In the genomic region with DNA sequence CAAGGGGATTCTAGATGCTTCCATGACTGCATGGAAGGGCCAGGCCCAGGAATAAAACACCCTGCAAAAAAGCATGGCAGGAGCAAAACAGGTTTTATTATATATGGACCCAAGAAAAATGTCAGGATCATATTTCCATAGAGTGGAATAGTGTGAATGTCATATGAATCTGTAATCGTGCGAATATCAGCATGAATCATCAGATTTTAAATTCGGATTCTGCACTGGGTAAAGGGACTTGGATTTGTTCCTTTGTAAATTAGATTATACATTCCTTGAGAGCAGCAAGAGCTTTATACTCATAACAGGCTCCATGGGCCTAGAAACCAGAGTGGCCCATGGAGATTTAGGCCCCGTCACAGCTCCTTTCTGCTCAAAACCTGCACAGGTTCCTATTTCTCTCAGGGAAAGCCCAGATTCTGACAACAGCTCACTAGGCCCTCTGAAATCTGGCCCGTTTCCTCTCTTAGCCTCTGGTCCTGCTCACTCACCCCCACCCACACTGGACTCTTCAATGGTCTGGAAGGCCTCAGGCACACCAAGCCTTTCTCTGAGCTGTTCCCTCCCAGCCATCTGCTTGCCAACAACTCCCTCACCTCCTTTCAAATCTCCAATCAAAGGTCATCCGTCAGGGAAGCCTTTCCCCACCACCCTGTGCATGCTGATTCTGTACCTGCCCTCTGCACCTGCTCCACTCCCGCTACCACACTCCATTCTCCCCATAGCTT, we compare ENCODE assay signal across 13 cellular contexts.
DNase-seq lines count a peak whose midpoint lies in the region; ATAC-seq and TF ChIP-seq lines count a peak whose summit lies in the region.
"Had no signal": no experiment of that assay in that cellular context is flagged by ENCODE, and none has a peak within 500 bp of the region (broad histone marks: within the 10 kb centered on the region; RNA-seq: fewer than 3 reads in every experiment).

No MANE protein-coding gene starts in this region.

- peak overlapping the region; percentile 3 to 94 for H3K4ac ChIP-seq in mesenchymal stem cell (ENCODE audit: low read depth in 1 of 2, low read length in 2 of 2)

- no peaks in the 10 kb centered on the region for H3K36me3 Mint-ChIP-seq in stimulated activated naive CD8-positive, alpha-beta T cell treated with anti-CD3 and anti-CD28 coated beads, Interleukin-15, Interleukin-2, amounts not matched to agents 100 ng/mL and 50 ng/mL, for 24 hours (ENCODE audit: low read depth)
- H3K36me3 Mint-ChIP-seq in brain (no peaks in the 10 kb centered on the region), endodermal cell (ENCODE audit: low read depth) (no peaks in the 10 kb centered on the region)
- H3K36me3 Mint-ChIP-seq: neural progenitor cell had no signal

- peak overlapping the region; percentile 99 for H2AK5ac ChIP-seq in mesenchymal stem cell (ENCODE audit: low read length, severe bottlenecking)

- TF ChIP-seq CTCF in brain (conservative IDR thresholded peaks at IDR 0.05): no peak
- TF ChIP-seq CTCF in body of pancreas (IDR thresholded peaks at IDR 0.05): no peak
- TF ChIP-seq CTCF in endodermal cell (conservative IDR thresholded peaks at IDR 0.05): no peak

- no peak overlapping the region for H3K4me2 ChIP-seq in mesenchymal stem cell (ENCODE audit: low read length, poor library complexity, severe bottlenecking)
- H3K4me2 ChIP-seq: neural progenitor cell had no signal

- H3K4me3 Mint-ChIP-seq in stimulated activated naive CD8-positive, alpha-beta T cell treated with anti-CD3 and anti-CD28 coated beads, Interleukin-15, Interleukin-2, amounts not matched to agents 100 ng/mL and 50 ng/mL, for 24 hours: no peak overlapping the region
- H3K4me3 Mint-ChIP-seq in brain (no peak overlapping the region), endodermal cell (no peak overlapping the region)
- H3K4me3 Mint-ChIP-seq: neural progenitor cell had no signal

- 96% methylated on average over 7 of the region's 7 CpGs for WGBS in mesenchymal stem cell
- 72 to 84% methylated on average over 7 of the region's 7 CpGs for WGBS in body of pancreas, 2 donors
- WGBS in endodermal cell (ENCODE audit: insufficient coverage in 1 of 2, insufficient read length in 1 of 2), 2 experiments: 87 to 91% methylated on average over 6 to 7 of the region's 7 CpGs

- peak overlapping the region; percentile 95 for H3K27ac ChIP-seq in mesenchymal stem cell (ENCODE audit: low read length, poor library complexity, severe bottlenecking)
- H3K27ac ChIP-seq in body of pancreas: no peak overlapping the region
- H3K27ac ChIP-seq in endodermal cell (ENCODE audit: low read depth, low read length): no peak overlapping the region
- H3K27ac ChIP-seq: neural progenitor cell had no signal

- no peak for ATAC-seq in stimulated activated naive CD8-positive, alpha-beta T cell treated with anti-CD3 and anti-CD28 coated beads, Interleukin-15, Interleukin-2, amounts not matched to agents 100 U/mL and 50 U/mL, for 24 hours
- ATAC-seq in body of pancreas (no peak), HG03565 (IDR thresholded peaks at IDR 0.05; ENCODE audit: unreplicated experiment) (no peak)

- H3K27me3 Mint-ChIP-seq in stimulated activated naive CD8-positive, alpha-beta T cell treated with anti-CD3 and anti-CD28 coated beads, Interleukin-15, Interleukin-2, amounts not matched to agents 100 ng/mL and 50 ng/mL, for 24 hours: no peaks in the 10 kb centered on the region
- H3K27me3 Mint-ChIP-seq in brain: peaks cover 5% of the 10 kb centered on the region
- H3K27me3 Mint-ChIP-seq in endodermal cell (ENCODE audit: insufficient read depth): peaks cover 4% of the 10 kb centered on the region

- H3K27me3 ChIP-seq in mesenchymal stem cell (ENCODE audit: control insufficient read depth in 1 of 2, insufficient read depth in 1 of 2, low read length in 2 of 2) (no peaks in the 10 kb centered on the region), body of pancreas (no peaks in the 10 kb centered on the region), endodermal cell (ENCODE audit: control insufficient read depth, insufficient read depth, low read length, poor library complexity, severe bottlenecking) (no peaks in the 10 kb centered on the region)
- H3K27me3 ChIP-seq: neural progenitor cell had no signal

- no peak overlapping the region for H3K23ac ChIP-seq in mesenchymal stem cell (ENCODE audit: low read length in 2 of 2)

- H2AFZ ChIP-seq in mesenchymal stem cell (ENCODE audit: low read depth, low read length): no peak overlapping the region
- H2AFZ ChIP-seq: neural progenitor cell had no signal

- peaks cover 21% of the 10 kb centered on the region for H3K9me3 ChIP-seq in mesenchymal stem cell (ENCODE audit: control insufficient read depth, low read length)
- H3K9me3 ChIP-seq in body of pancreas: peaks cover 0 to 8% (median 0%) of the 10 kb centered on the region in 3 donors
- H3K9me3 ChIP-seq in endodermal cell (ENCODE audit: control insufficient read depth, low read length): peaks cover 13% of the 10 kb centered on the region

- DNase-seq in stimulated activated naive CD8-positive, alpha-beta T cell treated with anti-CD3 and anti-CD28 coated beads, Interleukin-15, Interleukin-2, amounts not matched to agents 100 U/mL and 50 U/mL, for 24 hours: no peak
- DNase-seq in mesenchymal stem cell (no peak), body of pancreas (no peak), endodermal cell (no peak), DMS153 (lab: John Stamatoyannopoulos, UW) (no peak)
- DNase-seq: GDM1, KG1, NCI-H1694, NCI-H774 had no signal

- H3K36me3 ChIP-seq in mesenchymal stem cell (ENCODE audit: control insufficient read depth in 1 of 2, insufficient read depth in 2 of 2, low read depth in 1 of 2, low read length in 2 of 2): peaks cover 4 to 50% of the 10 kb centered on the region in 2 experiments
- no peaks in the 10 kb centered on the region for H3K36me3 ChIP-seq in body of pancreas (replicated peaks in 1 of 2; ENCODE audit: insufficient read depth in 1 of 2, low read depth in 2 of 2)
- no peaks in the 10 kb centered on the region for H3K36me3 ChIP-seq in endodermal cell (ENCODE audit: control insufficient read depth, insufficient read depth, low read length)
- H3K36me3 ChIP-seq: neural progenitor cell had no signal

- H3K27ac Mint-ChIP-seq in stimulated activated naive CD8-positive, alpha-beta T cell treated with anti-CD3 and anti-CD28 coated beads, Interleukin-15, Interleukin-2, amounts not matched to agents 100 ng/mL and 50 ng/mL, for 24 hours: peak overlapping the region; percentile 23
- peak overlapping the region in 4 of 5 experiments; percentile 29 to 74 (median 60) for H3K27ac Mint-ChIP-seq in brain
- no peak overlapping the region for H3K27ac Mint-ChIP-seq in endodermal cell

- intact Hi-C loops in body of pancreas (cut with DNase I): no loop called here

- H3K4me1 ChIP-seq in mesenchymal stem cell (ENCODE audit: control insufficient read depth, insufficient read depth, low read depth, low read length) (peaks cover 25% of the 10 kb centered on the region), body of pancreas (no peaks in the 10 kb centered on the region), endodermal cell (ENCODE audit: control insufficient read depth, insufficient read depth, low read length) (no peaks in the 10 kb centered on the region)
- H3K4me1 ChIP-seq: neural progenitor cell had no signal

- H2BK120ac ChIP-seq in mesenchymal stem cell (ENCODE audit: low read depth, low read length): no peak overlapping the region

- peak overlapping the region; percentile 19 for H4K91ac ChIP-seq in mesenchymal stem cell (ENCODE audit: low read length)

- H3K4me3 ChIP-seq in mesenchymal stem cell (ENCODE audit: insufficient read depth in 1 of 2, low read depth in 1 of 2, low read length in 2 of 2) (no peak overlapping the region), body of pancreas (no peak overlapping the region), endodermal cell (ENCODE audit: low read length) (no peak overlapping the region)
- H3K4me3 ChIP-seq: neural progenitor cell had no signal

- H3K14ac ChIP-seq in mesenchymal stem cell (ENCODE audit: low read length in 2 of 2): no peak overlapping the region

- H2BK5ac ChIP-seq in mesenchymal stem cell (ENCODE audit: low read depth, low read length, poor library complexity, severe bottlenecking): peak overlapping the region; percentile 1

- no peaks in the 10 kb centered on the region for H3K9me3 Mint-ChIP-seq in stimulated activated naive CD8-positive, alpha-beta T cell treated with anti-CD3 and anti-CD28 coated beads, Interleukin-15, Interleukin-2, amounts not matched to agents 100 ng/mL and 50 ng/mL, for 24 hours
- H3K9me3 Mint-ChIP-seq in brain (peaks cover 4 to 18% (median 8%) of the 10 kb centered on the region in 5 experiments), endodermal cell (peaks cover 12% of the 10 kb centered on the region)

- TF ChIP-seq POLR2A in body of pancreas (IDR thresholded peaks at IDR 0.05): no peak

- H4K8ac ChIP-seq in mesenchymal stem cell (ENCODE audit: low read length): peak overlapping the region; percentile 46

- peak overlapping the region; percentile 69 to 93 for H2BK12ac ChIP-seq in mesenchymal stem cell (ENCODE audit: low read length in 2 of 2)

- H3K9ac ChIP-seq in mesenchymal stem cell (ENCODE audit: low read length): peak overlapping the region; percentile 83
- H3K9ac ChIP-seq in endodermal cell (ENCODE audit: extremely low read depth, low read length, poor library complexity, severe bottlenecking): no peak overlapping the region
- H3K9ac ChIP-seq: neural progenitor cell had no signal

- peak overlapping the region; percentile 86 for H2BK15ac ChIP-seq in mesenchymal stem cell (ENCODE audit: low read depth, poor library complexity, severe bottlenecking)

- H3K4me1 Mint-ChIP-seq in stimulated activated naive CD8-positive, alpha-beta T cell treated with anti-CD3 and anti-CD28 coated beads, Interleukin-15, Interleukin-2, amounts not matched to agents 100 ng/mL and 50 ng/mL, for 24 hours (ENCODE audit: low read depth): peaks cover 27% of the 10 kb centered on the region
- H3K4me1 Mint-ChIP-seq in brain: peaks cover 8% of the 10 kb centered on the region
- no peaks in the 10 kb centered on the region for H3K4me1 Mint-ChIP-seq in endodermal cell

- H3K18ac ChIP-seq in mesenchymal stem cell (ENCODE audit: low read depth in 1 of 2, low read length in 2 of 2): peak overlapping the region; percentile 61 to 99

- H3K79me1 ChIP-seq in mesenchymal stem cell (replicated peaks; ENCODE audit: low read length, poor library complexity, severe bottlenecking): peaks cover 11% of the 10 kb centered on the region
